9 cellular contexts compared by ENCODE assay signal in genomic region chr5:33880319-33880718, GRCh38. TPM values are rescaled to one million over a fixed set of nuclear protein-coding genes. Genes with fewer than 3 reads are reported as not detected.
"Had no signal": no experiment of that assay in that cellular context is flagged by ENCODE, and none has a peak within 500 bp of the region (broad histone marks: within the 10 kb centered on the region; RNA-seq: fewer than 3 reads in every experiment).

No MANE protein-coding gene starts in this region.

- H3K4me2 ChIP-seq: KMS-11 had no signal

- H3K27ac ChIP-seq: HL-60, KMS-11 had no signal

- DNase-seq: IMR-90, Karpas-422, KBM-7, KG1 had no signal

- FAIRE-seq: HepG2 had no signal

- H3K9ac ChIP-seq: KMS-11 had no signal

- ATAC-seq: HepG2 had no signal

RNA-seq across cellular contexts. Expression of gene ADAMTS12, which starts 11.5 kb away (rescaled TPM):
- total RNA-seq: HepG2, HT-29 had no signal
- polyA plus RNA-seq: IgD-negative memory B cell had no signal

RNA-seq across cellular contexts. Expression of gene RXFP3, which starts 55.9 kb away (rescaled TPM):
- total RNA-seq: HepG2, HT-29, IMR-90 had no signal
- polyA plus RNA-seq: HepG2, IgD-negative memory B cell, IMR-90 had no signal
